In genomic region chr12:117587646-117588287, GRCh38 we compare ENCODE assay signal across 8 cellular contexts.
A peak's percentile ranks its signal among the peaks of the same experiment; 100 is the strongest.
DNase-seq lines count a peak whose midpoint lies in the region; ATAC-seq and TF ChIP-seq lines count a peak whose summit lies in the region.

No MANE protein-coding gene starts in this region.

- 10 to 18% (median 14%) methylated on average over 11 to 12 of the region's 12 CpGs for WGBS in psoas muscle, 3 donors

- ATAC-seq in GM18909 (IDR thresholded peaks at IDR 0.05; ENCODE audit: poor library complexity, unreplicated experiment) (peak; percentile 47), psoas muscle (peak; percentile 80 to 97 (median 90)), HG02623 (IDR thresholded peaks at IDR 0.05; ENCODE audit: unreplicated experiment) (no peak)

- H3K4me1 ChIP-seq in psoas muscle: no peaks in the 10 kb centered on the region

- H3K4me3 ChIP-seq in AG09309 (ENCODE audit: control insufficient read depth, low read depth, low read length) (no peak overlapping the region), psoas muscle (peak overlapping the region; percentile 35)

- H3K36me3 ChIP-seq in psoas muscle (ENCODE audit: insufficient read depth in 1 of 2, low read depth in 1 of 2): no peaks in the 10 kb centered on the region

- intact Hi-C loops in psoas muscle (cut with DNase I): loop anchor here (1.0 to 10.0 kb wide), 4 partner anchors 149 to 373 kb away; no protein-coding TSS in a partner anchor

- H3K27ac ChIP-seq in psoas muscle: no peak overlapping the region

- H3K27me3 ChIP-seq in psoas muscle (ENCODE audit: insufficient read depth in 3 of 3, low read length in 2 of 3): no peaks in the 10 kb centered on the region

- TF ChIP-seq CTCF in AG09309 (IDR thresholded peaks at IDR 0.05; ENCODE audit: control insufficient read depth, insufficient read depth, low read depth, low read length, missing control alignments): peak; percentile 83
- peak; percentile 88 for TF ChIP-seq CTCF in psoas muscle (IDR thresholded peaks at IDR 0.05)

- H3K9me3 ChIP-seq in psoas muscle: no peaks in the 10 kb centered on the region

- DNase-seq in AG09309 (ENCODE audit: low read depth) (no peak), NCI-H345 (lab: John Stamatoyannopoulos, UW) (peak; percentile 68), globus pallidus (ENCODE audit: low spot score) (peak; percentile 33), psoas muscle (peak; percentile 45 to 69), NCI-H524 treated with DMSO at 0.1 percent for 48 hours (lab: John Stamatoyannopoulos, UW) (no peak)
- DNase-seq in activated CD8-positive, alpha-beta memory T cell treated with anti-CD3 and anti-CD28 coated beads, Interleukin-2, amount 50 U/mL, for 48 hours: peak; percentile 75

Comparison
In these comparisons a context has a peak if more than half of its experiments do, and no peak if none do; other contexts are left out.
1. DNase-seq: peak in NCI-H345 (single experiment), activated CD8-positive, alpha-beta memory T cell treated with anti-CD3 and anti-CD28 coated beads, Interleukin-2, amount 50 U/mL, for 48 hours (single experiment), globus pallidus (single experiment) and psoas muscle (2 of 2); none in AG09309 (single experiment) and NCI-H524 treated with DMSO at 0.1 percent for 48 hours (single experiment).